24 cellular contexts compared by ENCODE assay signal in the genomic region with DNA sequence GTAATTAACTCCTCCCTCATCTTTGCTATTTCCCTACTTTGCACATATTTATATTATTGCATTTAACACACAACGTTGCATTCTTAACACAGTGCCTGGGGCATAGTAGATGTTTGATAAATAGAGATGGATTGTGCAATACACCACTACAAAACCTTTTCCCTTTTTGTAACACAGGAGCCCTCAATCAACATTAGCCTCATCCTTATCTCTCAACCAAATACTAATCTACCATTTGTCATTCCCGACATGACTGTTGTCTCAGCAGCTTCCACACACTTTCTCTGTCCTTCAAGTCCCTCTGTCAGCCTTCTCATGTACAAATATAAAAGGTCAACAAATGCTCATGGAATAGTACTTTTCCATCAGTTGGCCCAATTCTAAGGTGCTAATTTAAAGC.
"Had no signal": no experiment of that assay in that cellular context is flagged by ENCODE, and none has a peak within 500 bp of the region (broad histone marks: within the 10 kb centered on the region; RNA-seq: fewer than 3 reads in every experiment).

No MANE protein-coding gene starts in this region.

- DNase-seq: activated B cell treated with CpG ODN at 0.5 μM for 24 hours; activated CD4-positive, alpha-beta T cell treated with anti-CD3 and anti-CD28 coated beads for 36 hours; activated CD4-positive, alpha-beta T cell treated with anti-CD3 and anti-CD28 coated beads, Interleukin-2, amount 50 U/mL, for 4 hours; activated CD8-positive, alpha-beta memory T cell treated with anti-CD3 and anti-CD28 coated beads for 24 hours; activated CD8-positive, alpha-beta memory T cell treated with anti-CD3 and anti-CD28 coated beads, Interleukin-2, amount 50 U/mL, for 4 hours; activated T-cell treated with anti-CD3 and anti-CD28 coated beads, Interleukin-2, amount 50 U/mL, for 24 hours; central memory CD4-positive, alpha-beta T cell; effector memory CD4-positive, alpha-beta T cell; foreskin melanocyte; immature natural killer cell; left ventricle myocardium inferior; pancreas; psoas muscle; stimulated activated CD4-positive, alpha-beta T cell treated with anti-CD3 and anti-CD28 coated beads, Interleukin-4, amount 100 ng/mL, for 24 hours; stimulated activated naive CD4-positive, alpha-beta T cell treated with Interleukin-2 at 50 U/mL for 16 hours; T-helper 9 cell; upper lobe of right lung had no signal

- H3K27ac ChIP-seq: ascending aorta, left ventricle myocardium inferior, pancreas, psoas muscle, right atrium auricular region, upper lobe of right lung had no signal

- H3K36me3 ChIP-seq: ascending aorta, left ventricle myocardium inferior, pancreas, right atrium auricular region, thoracic aorta, upper lobe of right lung had no signal

- FAIRE-seq: colon, pancreas had no signal

- ATAC-seq: activated CD4-positive, alpha-beta T cell treated with anti-CD3 and anti-CD28 coated beads for 36 hours; activated naive CD4-positive, alpha-beta T cell treated with anti-CD3 and anti-CD28 coated beads, Interleukin-2, amount 50 U/mL, for 72 hours; activated T-helper 17 cell treated with anti-CD3 and anti-CD28 coated beads, Interleukin-2, amount 50 U/mL, for 72 hours; natural killer cell treated with Interleukin-12 subunit alpha and Interleukin-12 subunit beta and Interleukin-15 and Interleukin-18, amount 100 ng/mL, for 72 hours; pancreas; psoas muscle; upper lobe of right lung had no signal

- H3K9me3 ChIP-seq: ascending aorta, left ventricle myocardium inferior, pancreas, psoas muscle, right atrium auricular region, thoracic aorta, upper lobe of right lung had no signal

- H3K4me3 ChIP-seq: ascending aorta, left ventricle myocardium inferior, pancreas, psoas muscle, right atrium auricular region, thoracic aorta, upper lobe of right lung had no signal

- H3K27me3 ChIP-seq: ascending aorta, pancreas, right atrium auricular region, upper lobe of right lung had no signal

- H3K4me1 ChIP-seq: ascending aorta, left ventricle myocardium inferior, pancreas, psoas muscle, right atrium auricular region, upper lobe of right lung had no signal
